Comparison of ENCODE assay signal across 10 cellular contexts in genomic region chr3:58434990-58435389, GRCh38. TPM values are rescaled to one million over a fixed set of nuclear protein-coding genes. Genes with fewer than 3 reads are reported as not detected.
DNase-seq lines count a peak whose midpoint lies in the region; ATAC-seq and TF ChIP-seq lines count a peak whose summit lies in the region.
"Had no signal": no experiment of that assay in that cellular context is flagged by ENCODE, and none has a peak within 500 bp of the region (broad histone marks: within the 10 kb centered on the region; RNA-seq: fewer than 3 reads in every experiment).

No MANE protein-coding gene starts in this region.

- H3K4me3 ChIP-seq in Peyer's patch (no peak overlapping the region), trophoblast cell (ENCODE audit: low read depth, low read length) (no peak overlapping the region), upper lobe of left lung (no peak overlapping the region)

- no peak overlapping the region for H3K14ac ChIP-seq in trophoblast cell (ENCODE audit: low read length)

- H3K9me3 ChIP-seq in Peyer's patch = no peaks in the 10 kb centered on the region
- no peaks in the 10 kb centered on the region for H3K9me3 ChIP-seq in trophoblast cell (ENCODE audit: insufficient read depth, low read depth, low read length)
- H3K9me3 ChIP-seq in upper lobe of left lung = no peaks in the 10 kb centered on the region

- H3K9ac ChIP-seq in trophoblast cell (ENCODE audit: low read length) = no peak overlapping the region

- H3K23ac ChIP-seq in trophoblast cell (ENCODE audit: low read length) = no peak overlapping the region

- peaks cover 4% of the 10 kb centered on the region for H3K79me2 ChIP-seq in trophoblast cell (ENCODE audit: control insufficient read depth, insufficient read depth, low read length, poor library complexity)

- peak in 1 of 4 donors; percentile 3 for TF ChIP-seq EP300 in upper lobe of left lung (IDR thresholded peaks at IDR 0.05)

- H2BK12ac ChIP-seq in trophoblast cell (ENCODE audit: low read length) = no peak overlapping the region

- TF ChIP-seq POLR2A in Peyer's patch (IDR thresholded peaks at IDR 0.05) (no peak), upper lobe of left lung (IDR thresholded peaks at IDR 0.05) (no peak)

- H3K18ac ChIP-seq in trophoblast cell (ENCODE audit: low read length) = no peak overlapping the region

- no peak overlapping the region for H4K12ac ChIP-seq in trophoblast cell (ENCODE audit: low read depth, low read length)

- WGBS in trophoblast cell (ENCODE audit: extremely low coverage, insufficient coverage, insufficient read length) = no CpG with 5 or more reads among the region's 1 CpG
- 93 to 94% methylated on average over 1 of the region's 1 CpG for WGBS in upper lobe of left lung, 2 donors

- H4K91ac ChIP-seq in trophoblast cell (ENCODE audit: low read depth, low read length) = peak overlapping the region; percentile 17

- DNase-seq in Daoy (ENCODE audit: low read depth) = peak; percentile 22
- no peak for DNase-seq in Peyer's patch
- peak; percentile 74 for DNase-seq in fibroblast of peridontal ligament (ENCODE audit: extremely low read depth)
- DNase-seq in trophoblast cell = peak in 1 of 2 donors; percentile 41
- DNase-seq in NCI-H82 treated with DMSO at 0.1 percent for 48 hours (lab: John Stamatoyannopoulos, UW; ENCODE audit: unreplicated experiment) = no peak
- no peak for DNase-seq in upper lobe of left lung
- DNase-seq: stimulated activated CD4-positive, alpha-beta T cell treated with anti-CD3 and anti-CD28 coated beads, Interleukin-12 subunit alpha, Interleukin-12 subunit beta, amount 100 ng/mL, for 4 hours had no signal

- peak overlapping the region; percentile 40 for H2BK120ac ChIP-seq in trophoblast cell (ENCODE audit: insufficient read depth, low read length, poor library complexity)

- H3K4ac ChIP-seq in trophoblast cell (ENCODE audit: low read depth, low read length) = no peak overlapping the region

- H2AFZ ChIP-seq in trophoblast cell (ENCODE audit: insufficient read depth, low read length, poor library complexity) = no peak overlapping the region

- ATAC-seq in GM18519 (IDR thresholded peaks at IDR 0.05; ENCODE audit: low FRiP score, unreplicated experiment) (no peak), GM18861 (IDR thresholded peaks at IDR 0.05; ENCODE audit: unreplicated experiment) (no peak), upper lobe of left lung (ENCODE audit: low FRiP score in 2 of 2) (no peak)

- TF ChIP-seq CTCF in Peyer's patch (IDR thresholded peaks at IDR 0.05) = no peak
- no peak for TF ChIP-seq CTCF in upper lobe of left lung (IDR thresholded peaks at IDR 0.05)

- H3K27me3 ChIP-seq in Peyer's patch (no peaks in the 10 kb centered on the region), trophoblast cell (ENCODE audit: insufficient read depth, low read length) (no peaks in the 10 kb centered on the region), upper lobe of left lung (no peaks in the 10 kb centered on the region)

- H3K4me1 ChIP-seq in Peyer's patch = peaks cover 5 to 10% (median 8%) of the 10 kb centered on the region in 4 donors
- H3K4me1 ChIP-seq in trophoblast cell (ENCODE audit: control insufficient read depth in 1 of 2, insufficient read depth in 2 of 2, low read length in 2 of 2) = peaks cover 2 to 22% of the 10 kb centered on the region in 2 experiments
- H3K4me1 ChIP-seq in upper lobe of left lung = peaks cover 17 to 27% (median 22%) of the 10 kb centered on the region in 4 donors

- H3K36me3 ChIP-seq in Peyer's patch (peaks cover 0 to 21% (median 5%) of the 10 kb centered on the region in 3 donors), trophoblast cell (ENCODE audit: control insufficient read depth in 1 of 2, insufficient read depth in 2 of 2, low read length in 2 of 2) (peaks cover 7 to 12% of the 10 kb centered on the region in 2 experiments), upper lobe of left lung (peaks cover 7 to 17% (median 16%) of the 10 kb centered on the region in 4 donors)

- peak overlapping the region in 3 of 4 donors; percentile 25 to 91 (median 40) for H3K27ac ChIP-seq in Peyer's patch
- peak overlapping the region; percentile 38 for H3K27ac ChIP-seq in trophoblast cell (ENCODE audit: low read depth, low read length)
- peak overlapping the region in 2 of 4 donors; percentile 40 to 51 for H3K27ac ChIP-seq in upper lobe of left lung
- H3K27ac ChIP-seq: epithelial cell of prostate had no signal

- H3K79me1 ChIP-seq in trophoblast cell (ENCODE audit: low read length) = peaks cover 13% of the 10 kb centered on the region

- H2BK5ac ChIP-seq in trophoblast cell (ENCODE audit: low read depth, low read length, poor library complexity) = peak overlapping the region; percentile 38

- no peak overlapping the region for H2AK5ac ChIP-seq in trophoblast cell (ENCODE audit: low read length)

- no peak overlapping the region for H3K4me2 ChIP-seq in trophoblast cell (ENCODE audit: low read length)

- H4K8ac ChIP-seq in trophoblast cell (ENCODE audit: low read depth, low read length) = peak overlapping the region; percentile 14

RNA-seq across cellular contexts. Expression of gene PDHB, which starts 1.4 kb away (rescaled TPM):
- total RNA-seq in Daoy (2014; rRNA removed; shearing (Covaris generic)) = 115 and 119 TPM in 2 replicates
- total RNA-seq in Peyer's patch (100 to 1,000 TPM in 2 of 4 donors, 10 to 100 TPM in 2; 66.6 to 126 (median 96.8) TPM), upper lobe of left lung (10 to 100 TPM; 20.4 to 81.4 (median 48.5) TPM)
- polyA plus RNA-seq in trophoblast cell (2013) = 72.4 and 74.4 TPM in 2 replicates

RNA-seq across cellular contexts. Expression of gene KCTD6, which starts 56.9 kb away (rescaled TPM):
- total RNA-seq in Daoy (2014; rRNA removed; shearing (Covaris generic)) = 2.2 and 3.5 TPM in 2 replicates
- 10 to 100 TPM; 10.3 to 14.9 (median 11.9) TPM for total RNA-seq in Peyer's patch
- polyA plus RNA-seq in trophoblast cell (2013) = 8.6 and 9.5 TPM in 2 replicates
- total RNA-seq in upper lobe of left lung = 10 to 100 TPM in 1 of 6 donors, 1 to 10 TPM in 5; 2.2 to 13.1 (median 6.0) TPM

Comparison
In these comparisons a context has a peak if more than half of its experiments do, and no peak if none do; other contexts are left out.
1. DNase-seq: peak in Daoy (single experiment) and fibroblast of peridontal ligament (single experiment); none in Peyer's patch (0 of 3), NCI-H82 treated with DMSO at 0.1 percent for 48 hours (single experiment) and upper lobe of left lung (0 of 2).